In genomic region chr11:72630104-72630852, GRCh38 we compare ENCODE assay signal across 1 cellular context.
TF ChIP-seq lines count a peak whose summit lies in the region.

No MANE protein-coding gene starts in this region.

TF ChIP-seq in K562, 482 proteins besides CTCF, POLR2A, EP300 and RAD21 (continues in another document):
- TF ChIP-seq POU5F1 (IDR thresholded peaks at IDR 0.05; ENCODE audit: borderline replicate concordance, low read depth, low read length, partially characterized antibody) (no peak), RFX1 (IDR thresholded peaks at IDR 0.05) (no peak), TBP (optimal IDR thresholded peaks at IDR 0.05; ENCODE audit: low read depth, low read length) (no peak), KDM2B (CRISPR knock-in tag; IDR thresholded peaks at IDR 0.05) (no peak), NCOA6 (IDR thresholded peaks at IDR 0.05) (no peak), ZBTB40 (IDR thresholded peaks at IDR 0.05) (no peak), ZBTB40 (CRISPR knock-in tag; IDR thresholded peaks at IDR 0.05) (no peak), ZBTB2 (IDR thresholded peaks at IDR 0.05) (no peak), MTF1 (CRISPR knock-in tag; IDR thresholded peaks at IDR 0.05; ENCODE audit: borderline replicate concordance) (no peak), MBD1 (CRISPR knock-in tag; IDR thresholded peaks at IDR 0.05) (no peak), KDM1A (IDR thresholded peaks at IDR 0.05) (no peak), ZNF436 (CRISPR knock-in tag; IDR thresholded peaks at IDR 0.05) (no peak), KLF13 (tag; IDR thresholded peaks at IDR 0.05; ENCODE audit: borderline replicate concordance, low read depth) (no peak), CEBPG (CRISPR knock-in tag; IDR thresholded peaks at IDR 0.05) (no peak), CEBPG (tag; conservative IDR thresholded peaks at IDR 0.05 in 1 of 2, IDR thresholded peaks at IDR 0.05 in 1 of 2) (no peak), RAD51 (IDR thresholded peaks at IDR 0.05; ENCODE audit: borderline replicate concordance, low read depth) (peak; percentile 71), GATAD2B (IDR thresholded peaks at IDR 0.05; ENCODE audit: borderline replicate concordance) (no peak), HINFP (tag; conservative IDR thresholded peaks at IDR 0.05; ENCODE audit: low read depth) (no peak), E2F3 (CRISPR knock-in tag; IDR thresholded peaks at IDR 0.05) (no peak), CBFA2T2 (conservative IDR thresholded peaks at IDR 0.05) (peak; percentile 18; the same call in 1 of the 2 replicates), ZNF778 (CRISPR knock-in tag; IDR thresholded peaks at IDR 0.05) (no peak), TCF15 (CRISPR knock-in tag; IDR thresholded peaks at IDR 0.05) (no peak), USF2 (CRISPR knock-in tag; IDR thresholded peaks at IDR 0.05) (peak; percentile 70), ZNF609 (CRISPR knock-in tag; IDR thresholded peaks at IDR 0.05; ENCODE audit: borderline replicate concordance) (no peak), ZNF324 (CRISPR knock-in tag; IDR thresholded peaks at IDR 0.05) (no peak), MYC (IDR thresholded peaks at IDR 0.05; ENCODE audit: low read depth, low read length) (no peak), MYC (CRISPR knock-in tag; IDR thresholded peaks at IDR 0.05; ENCODE audit: borderline replicate concordance, low read depth) (no peak), RHOXF2B (CRISPR knock-in tag; conservative IDR thresholded peaks at IDR 0.05) (no peak), GATAD2A (IDR thresholded peaks at IDR 0.05) (no peak), TCF7L2 (IDR thresholded peaks at IDR 0.05; ENCODE audit: low read depth, low read length) (no peak), USF1 (CRISPR knock-in tag; IDR thresholded peaks at IDR 0.05) (peak; percentile 62), POLR2B (IDR thresholded peaks at IDR 0.05; ENCODE audit: low read depth, partially characterized antibody) (no peak), ELF2 (CRISPR knock-in tag; IDR thresholded peaks at IDR 0.05) (no peak), ZNF347 (CRISPR knock-in tag; IDR thresholded peaks at IDR 0.05; ENCODE audit: low read depth) (no peak), TEAD4 (IDR thresholded peaks at IDR 0.05; ENCODE audit: low read length) (no peak), TEAD4 (CRISPR knock-in tag; IDR thresholded peaks at IDR 0.05; ENCODE audit: borderline replicate concordance) (no peak), YBX1 (IDR thresholded peaks at IDR 0.05) (no peak), MEIS2 (IDR thresholded peaks at IDR 0.05; ENCODE audit: partially characterized antibody) (no peak), ZNF79 (CRISPR knock-in tag; IDR thresholded peaks at IDR 0.05; ENCODE audit: low read depth) (no peak), ZBTB17 (CRISPR knock-in tag; IDR thresholded peaks at IDR 0.05) (no peak), NFATC3 (IDR thresholded peaks at IDR 0.05) (no peak), E2F4 (CRISPR knock-in tag; IDR thresholded peaks at IDR 0.05; ENCODE audit: low read depth) (no peak), JUNB (CRISPR knock-in tag; conservative IDR thresholded peaks at IDR 0.05) (no peak), BDP1 (IDR thresholded peaks at IDR 0.05; ENCODE audit: insufficient read depth, insufficient read length) (no peak), FOXA3 (CRISPR knock-in tag; conservative IDR thresholded peaks at IDR 0.05 in 1 of 2, IDR thresholded peaks at IDR 0.05 in 1 of 2) (no peak)
